Comparison of ENCODE assay signal across 26 cellular contexts in genomic region chr6:122651604-122652003, GRCh38. TPM values are rescaled to one million over a fixed set of nuclear protein-coding genes. Genes with fewer than 3 reads are reported as not detected.
DNase-seq lines count a peak whose midpoint lies in the region; ATAC-seq and TF ChIP-seq lines count a peak whose summit lies in the region.
"Had no signal": no experiment of that assay in that cellular context is flagged by ENCODE, and none has a peak within 500 bp of the region (broad histone marks: within the 10 kb centered on the region; RNA-seq: fewer than 3 reads in every experiment).

No MANE protein-coding gene starts in this region.

- no peak overlapping the region for H2BK5ac ChIP-seq in trophoblast cell (ENCODE audit: low read depth, low read length, poor library complexity)

- no peaks in the 10 kb centered on the region for H3K9me3 ChIP-seq in SK-N-MC (ENCODE audit: low read depth, low read length)
- no peaks in the 10 kb centered on the region for H3K9me3 ChIP-seq in trophoblast cell (ENCODE audit: insufficient read depth, low read depth, low read length)
- no peaks in the 10 kb centered on the region for H3K9me3 ChIP-seq in A673 (ENCODE audit: low read depth, low read length, poor library complexity, severe bottlenecking)
- H3K9me3 ChIP-seq: heart left ventricle had no signal

- no peak overlapping the region for H2AFZ ChIP-seq in trophoblast cell (ENCODE audit: insufficient read depth, low read length, poor library complexity)

- H3K79me2 ChIP-seq in trophoblast cell (ENCODE audit: control insufficient read depth, insufficient read depth, low read length, poor library complexity) = no peaks in the 10 kb centered on the region

- no peak overlapping the region for H2AK5ac ChIP-seq in trophoblast cell (ENCODE audit: low read length)

- no TSS peak for BruUV-seq in A673 (replicated peaks; lab: Mats Ljungman, UMichigan)

- H3K9ac ChIP-seq in SK-N-MC (ENCODE audit: insufficient read length) (no peak overlapping the region), trophoblast cell (ENCODE audit: low read length) (no peak overlapping the region)

- H3K9me3 Mint-ChIP-seq in stimulated activated effector memory CD8-positive, alpha-beta T cell treated with anti-CD3 and anti-CD28 coated beads, Interleukin-12 subunit alpha, Interleukin-12 subunit beta, amount 100 ng/mL, for 72 hours = no peaks in the 10 kb centered on the region
- H3K9me3 Mint-ChIP-seq: activated CD4-positive, alpha-beta T cell treated with anti-CD3 and anti-CD28 coated beads, Interleukin-2, amount 10 ng/mL, durations not matched to agents 7 days and 5 days; activated naive CD4-positive, alpha-beta T cell treated with anti-CD3 and anti-CD28 coated beads for 36 hours; activated T-helper 1 cell treated with anti-CD3 and anti-CD28 coated beads, Interleukin-12 subunit alpha, Interleukin-12 subunit beta, Interleukin-2, Interleukin-4 antibody, amounts not matched to agents 30 ng/mL and 10 ng/mL and 1 ng/mL, durations not matched to agents 14 hours and 24 hours and 36 hours; nephron progenitor cell; WTC11 had no signal

- H3K23ac ChIP-seq in trophoblast cell (ENCODE audit: low read length) = no peak overlapping the region

- no peak overlapping the region for H3K4me2 ChIP-seq in trophoblast cell (ENCODE audit: low read length)

- no peak overlapping the region for H3K14ac ChIP-seq in trophoblast cell (ENCODE audit: low read length)

- H3K27ac ChIP-seq in SK-N-MC (peak overlapping the region; percentile 35), trophoblast cell (ENCODE audit: low read depth, low read length) (no peak overlapping the region), A673 (ENCODE audit: low read depth, low read length, poor library complexity, severe bottlenecking) (no peak overlapping the region)
- H3K27ac ChIP-seq: heart left ventricle had no signal

- no peak overlapping the region for H2BK120ac ChIP-seq in trophoblast cell (ENCODE audit: insufficient read depth, low read length, poor library complexity)

- no peaks in the 10 kb centered on the region for H3K4me1 Mint-ChIP-seq in stimulated activated effector memory CD8-positive, alpha-beta T cell treated with anti-CD3 and anti-CD28 coated beads, Interleukin-12 subunit alpha, Interleukin-12 subunit beta, amount 100 ng/mL, for 72 hours
- H3K4me1 Mint-ChIP-seq: activated CD4-positive, alpha-beta T cell treated with anti-CD3 and anti-CD28 coated beads, Interleukin-2, amount 10 ng/mL, durations not matched to agents 7 days and 5 days; activated CD8-positive, alpha-beta memory T cell treated with anti-CD3 and anti-CD28 coated beads, Interleukin-2, amount 10 ng/mL, durations not matched to agents 7 days and 5 days; CD14-positive monocyte; nephron progenitor cell; WTC11 had no signal

- H3K27ac Mint-ChIP-seq in stimulated activated effector memory CD8-positive, alpha-beta T cell treated with anti-CD3 and anti-CD28 coated beads, Interleukin-12 subunit alpha, Interleukin-12 subunit beta, amount 100 ng/mL, for 72 hours = no peak overlapping the region
- H3K27ac Mint-ChIP-seq: activated CD4-positive, alpha-beta T cell treated with anti-CD3 and anti-CD28 coated beads, Interleukin-2, amount 10 ng/mL, durations not matched to agents 7 days and 5 days; activated CD8-positive, alpha-beta memory T cell treated with anti-CD3 and anti-CD28 coated beads, Interleukin-2, amount 10 ng/mL, durations not matched to agents 7 days and 5 days; activated naive CD4-positive, alpha-beta T cell treated with anti-CD3 and anti-CD28 coated beads for 36 hours; activated T-helper 1 cell treated with anti-CD3 and anti-CD28 coated beads, Interleukin-12 subunit alpha, Interleukin-12 subunit beta, Interleukin-2, Interleukin-4 antibody, amounts not matched to agents 30 ng/mL and 10 ng/mL and 1 ng/mL, durations not matched to agents 14 hours and 24 hours and 36 hours; CD14-positive monocyte; HFFc6; nephron progenitor cell; WTC11 had no signal

- H4K8ac ChIP-seq in trophoblast cell (ENCODE audit: low read depth, low read length) = no peak overlapping the region

- H3K36me3 Mint-ChIP-seq in stimulated activated effector memory CD8-positive, alpha-beta T cell treated with anti-CD3 and anti-CD28 coated beads, Interleukin-12 subunit alpha, Interleukin-12 subunit beta, amount 100 ng/mL, for 72 hours = no peaks in the 10 kb centered on the region
- H3K36me3 Mint-ChIP-seq: activated CD8-positive, alpha-beta memory T cell treated with anti-CD3 and anti-CD28 coated beads, Interleukin-2, amount 10 ng/mL, durations not matched to agents 7 days and 5 days; CD14-positive monocyte; WTC11 had no signal

- H4K91ac ChIP-seq in trophoblast cell (ENCODE audit: low read depth, low read length) = no peak overlapping the region

- POLR2A ChIA-PET in A673 (lab: Charles Lee; ENCODE audit: low non-redundant PET) = no interaction called here

- H3K4ac ChIP-seq in trophoblast cell (ENCODE audit: low read depth, low read length) = no peak overlapping the region

- peaks cover 5% of the 10 kb centered on the region for H3K79me1 ChIP-seq in trophoblast cell (ENCODE audit: low read length)

- no peak overlapping the region for H3K18ac ChIP-seq in trophoblast cell (ENCODE audit: low read length)

- DNase-seq in GM03348 (ENCODE audit: low spot score) (peak; percentile 4), SK-N-MC (ENCODE audit: low read depth, low spot score) (no peak), fibroblast of gingiva (ENCODE audit: low read depth) (peak; percentile 1), trophoblast cell (peak; percentile 34 to 84), SHP77 (lab: John Stamatoyannopoulos, UW) (no peak), iPS-NIHi7 (ENCODE audit: extremely low spot score) (no peak), A673 (ENCODE audit: low spot score) (no peak)
- no peak for DNase-seq in stimulated activated effector memory CD8-positive, alpha-beta T cell treated with anti-CD3 and anti-CD28 coated beads, Interleukin-12 subunit alpha, Interleukin-12 subunit beta, amount 100 ng/mL, for 72 hours (ENCODE audit: low spot score in 2 of 2)
- DNase-seq: activated CD4-positive, alpha-beta T cell treated with anti-CD3 and anti-CD28 coated beads, Interleukin-2, amount 10 ng/mL, durations not matched to agents 7 days and 5 days; activated CD8-positive, alpha-beta memory T cell treated with anti-CD3 and anti-CD28 coated beads, Interleukin-2, amount 10 ng/mL, durations not matched to agents 7 days and 5 days; activated naive CD4-positive, alpha-beta T cell treated with anti-CD3 and anti-CD28 coated beads for 36 hours; cerebellar nuclear complex; heart left ventricle; HFFc6; NCI-H146; NCI-H510A; nephron progenitor cell; right cardiac atrium; Right ventricle myocardium superior; stimulated activated CD4-positive, alpha-beta T cell treated with anti-CD3 and anti-CD28 coated beads, Interleukin-2, amount 100 ng/mL, for 48 hours; SW 1271; T1000 had no signal

- no peak overlapping the region for H3K4me3 ChIP-seq in SK-N-MC
- no peak overlapping the region for H3K4me3 ChIP-seq in trophoblast cell (ENCODE audit: low read depth, low read length)
- no peak overlapping the region for H3K4me3 ChIP-seq in A673 (ENCODE audit: low read depth, low read length, poor library complexity, severe bottlenecking)
- H3K4me3 ChIP-seq: heart left ventricle, lung had no signal

- H3K27me3 ChIP-seq in trophoblast cell (ENCODE audit: insufficient read depth, low read length) (no peaks in the 10 kb centered on the region), A673 (replicated peaks; ENCODE audit: insufficient read depth, low read depth, low read length, poor library complexity) (no peaks in the 10 kb centered on the region)
- H3K27me3 ChIP-seq: heart left ventricle had no signal

- no peak overlapping the region for H3K4me3 Mint-ChIP-seq in stimulated activated effector memory CD8-positive, alpha-beta T cell treated with anti-CD3 and anti-CD28 coated beads, Interleukin-12 subunit alpha, Interleukin-12 subunit beta, amount 100 ng/mL, for 72 hours
- H3K4me3 Mint-ChIP-seq: activated CD4-positive, alpha-beta T cell treated with anti-CD3 and anti-CD28 coated beads, Interleukin-2, amount 10 ng/mL, durations not matched to agents 7 days and 5 days; activated CD8-positive, alpha-beta memory T cell treated with anti-CD3 and anti-CD28 coated beads, Interleukin-2, amount 10 ng/mL, durations not matched to agents 7 days and 5 days; activated naive CD4-positive, alpha-beta T cell treated with anti-CD3 and anti-CD28 coated beads for 36 hours; activated T-helper 1 cell treated with anti-CD3 and anti-CD28 coated beads, Interleukin-12 subunit alpha, Interleukin-12 subunit beta, Interleukin-2, Interleukin-4 antibody, amounts not matched to agents 30 ng/mL and 10 ng/mL and 1 ng/mL, durations not matched to agents 14 hours and 24 hours and 36 hours; CD14-positive monocyte; HFFc6; nephron progenitor cell; WTC11 had no signal

- no peak overlapping the region for H4K12ac ChIP-seq in trophoblast cell (ENCODE audit: low read depth, low read length)

- ATAC-seq in stimulated activated effector memory CD8-positive, alpha-beta T cell treated with anti-CD3 and anti-CD28 coated beads, Interleukin-12 subunit alpha, Interleukin-12 subunit beta, amount 100 ng/mL, for 72 hours = no peak
- ATAC-seq: activated CD8-positive, alpha-beta memory T cell treated with anti-CD3 and anti-CD28 coated beads, Interleukin-2, amount 10 ng/mL, durations not matched to agents 7 days and 5 days; heart left ventricle; right cardiac atrium; WTC11 had no signal

- CTCF ChIA-PET in A673 (lab: Charles Lee) = no interaction called here

- no peak overlapping the region for H2BK12ac ChIP-seq in trophoblast cell (ENCODE audit: low read length)

- TF ChIP-seq CTCF in A673 (conservative IDR thresholded peaks at IDR 0.05; ENCODE audit: low read depth, low read length) = no peak

- intact Hi-C loops in A673 (cut with micrococcal nuclease; ENCODE audit: unreplicated experiment) = no loop called here

- H3K4me1 ChIP-seq in trophoblast cell (ENCODE audit: control insufficient read depth in 1 of 2, insufficient read depth in 2 of 2, low read length in 2 of 2) = peaks cover 2 to 5% of the 10 kb centered on the region in 2 experiments
- H3K4me1 ChIP-seq in A673 (ENCODE audit: insufficient read depth, low read length, poor library complexity, severe bottlenecking) = peaks cover 13% of the 10 kb centered on the region
- H3K4me1 ChIP-seq: heart left ventricle had no signal

- H3K36me3 ChIP-seq in SK-N-MC (ENCODE audit: insufficient read depth, low read length) (no peaks in the 10 kb centered on the region), trophoblast cell (ENCODE audit: control insufficient read depth in 1 of 2, insufficient read depth in 2 of 2, low read length in 2 of 2) (no peaks in the 10 kb centered on the region), A673 (ENCODE audit: insufficient read depth, low read length, poor library complexity, severe bottlenecking) (no peaks in the 10 kb centered on the region)
- H3K36me3 ChIP-seq: heart left ventricle had no signal

RNA-seq across cellular contexts. Expression of gene PKIB, which starts 41.4 kb away (rescaled TPM):
- polyA plus RNA-seq in trophoblast cell (2013) = 39.7 and 42.2 TPM in 2 replicates
- 10.4 and 11.5 TPM in 2 replicates for total RNA-seq in A673 (2021)
- total RNA-seq: activated T-helper 1 cell treated with anti-CD3 and anti-CD28 coated beads, Interleukin-12 subunit alpha, Interleukin-12 subunit beta, Interleukin-2, Interleukin-4 antibody, amounts not matched to agents 30 ng/mL and 10 ng/mL and 1 ng/mL, durations not matched to agents 14 hours and 24 hours and 36 hours had no signal

Comparison
In these comparisons a context has a peak if more than half of its experiments do, and no peak if none do; other contexts are left out.
1. DNase-seq: peak in GM03348 (single experiment), fibroblast of gingiva (single experiment) and trophoblast cell (2 of 2); none in SK-N-MC (single experiment), SHP77 (0 of 2), iPS-NIHi7 (single experiment), stimulated activated effector memory CD8-positive, alpha-beta T cell treated with anti-CD3 and anti-CD28 coated beads, Interleukin-12 subunit alpha, Interleukin-12 subunit beta, amount 100 ng/mL, for 72 hours (0 of 2) and A673 (single experiment).